In genomic region chr9:127803507-127804352, GRCh38 we compare ENCODE assay signal across 8 cellular contexts. TPM values are rescaled to one million over a fixed set of nuclear protein-coding genes. Genes with fewer than 3 reads are reported as not detected.
DNase-seq lines count a peak whose midpoint lies in the region; ATAC-seq, FAIRE-seq and TF ChIP-seq lines count a peak whose summit lies in the region.

No MANE protein-coding gene starts in this region.

- H3K36me3 Mint-ChIP-seq in Caco-2 (ENCODE audit: insufficient read depth, unreplicated experiment): peaks cover 12% of the 10 kb centered on the region
- peaks cover 39% of the 10 kb centered on the region for H3K36me3 Mint-ChIP-seq in activated T-helper 17 cell treated with anti-CD3 and anti-CD28 coated beads, Interleukin-2, amount 50 U/mL, for 72 hours (ENCODE audit: low read depth)
- no peaks in the 10 kb centered on the region for H3K36me3 Mint-ChIP-seq in glutamatergic neuron (ENCODE audit: unreplicated experiment)

- CTCF ChIA-PET in Caco-2 (lab: Charles Lee): interaction anchor here (2.0 kb wide), 2 partner anchors 66 to 69 kb away, joined by 12 to 14 read pairs; partner anchors contain the start of gene TOR2A

- H3K27ac Mint-ChIP-seq in Caco-2 (ENCODE audit: unreplicated experiment) (peak overlapping the region; percentile 77), glutamatergic neuron (ENCODE audit: unreplicated experiment) (peak overlapping the region; percentile 84)
- peak overlapping the region; percentile 88 for H3K27ac Mint-ChIP-seq in activated T-helper 17 cell treated with anti-CD3 and anti-CD28 coated beads, Interleukin-2, amount 50 U/mL, for 72 hours

- no peaks in the 10 kb centered on the region for H3K27me3 ChIP-seq in Caco-2 (replicated peaks; ENCODE audit: control insufficient read depth, insufficient read depth, low read length)

- H3K36me3 ChIP-seq in Caco-2 (ENCODE audit: control insufficient read depth, insufficient read depth, low read length): no peaks in the 10 kb centered on the region

- no peak for FAIRE-seq in HTR-8/SVneo (lab: Jason Lieb, UNC)

- H3K4me1 ChIP-seq in Caco-2: peaks cover 16% of the 10 kb centered on the region

- H3K4me1 Mint-ChIP-seq in Caco-2 (ENCODE audit: low read depth, unreplicated experiment) (peaks cover 8% of the 10 kb centered on the region), glutamatergic neuron (ENCODE audit: low read depth, unreplicated experiment) (peaks cover 7% of the 10 kb centered on the region)
- no peaks in the 10 kb centered on the region for H3K4me1 Mint-ChIP-seq in activated T-helper 17 cell treated with anti-CD3 and anti-CD28 coated beads, Interleukin-2, amount 50 U/mL, for 72 hours

- no peak for DNase-seq in Caco-2
- peak; percentile 10 for DNase-seq in HTR-8/SVneo (ENCODE audit: insufficient read length, low spot score)
- no peak for DNase-seq in glutamatergic neuron
- DNase-seq in renal cortical epithelial cell (ENCODE audit: low read depth): peak; percentile 84
- no peak for DNase-seq in hippocampal formation (lab: John Stamatoyannopoulos, UW)

- BruUV-seq in Caco-2 (replicated peaks; lab: Mats Ljungman, UMichigan): TSS peak; percentile 45

- TF ChIP-seq CTCF in Caco-2 (IDR thresholded peaks at IDR 0.05; ENCODE audit: insufficient read depth in 1 of 2, low read depth in 1 of 2, low read length in 1 of 2, severe bottlenecking in 1 of 2, unreplicated experiment in 1 of 2): no peak
- TF ChIP-seq CTCF in glutamatergic neuron (IDR thresholded peaks at IDR 0.05; ENCODE audit: partially characterized antibody, unreplicated experiment): no peak

- no peaks in the 10 kb centered on the region for H3K9me3 ChIP-seq in Caco-2

- intact Hi-C loops in Caco-2 (cut with micrococcal nuclease; ENCODE audit: unreplicated experiment): loop anchor here (2.0 kb wide), 2 partner anchors 67 to 113 kb away; partner anchors contain the start of gene ST6GALNAC4

- POLR2A ChIA-PET in Caco-2 (lab: Charles Lee): interaction anchor here (0.5 to 1.6 kb wide), 4 partner anchors 11 to 134 kb away, joined by 3 to 8 read pairs (median 4); partner anchors contain the start of genes CDK9 and ST6GALNAC4

- H3K9me3 Mint-ChIP-seq in Caco-2 (ENCODE audit: unreplicated experiment) (no peaks in the 10 kb centered on the region), glutamatergic neuron (ENCODE audit: unreplicated experiment) (peaks cover 4% of the 10 kb centered on the region)
- H3K9me3 Mint-ChIP-seq in activated T-helper 17 cell treated with anti-CD3 and anti-CD28 coated beads, Interleukin-2, amount 50 U/mL, for 72 hours: no peaks in the 10 kb centered on the region

- H3K4me3 ChIP-seq in Caco-2 (ENCODE audit: low read depth, low read length): peak overlapping the region; percentile 86

- peak overlapping the region; percentile 86 for H3K4me3 Mint-ChIP-seq in Caco-2 (ENCODE audit: unreplicated experiment)
- peak overlapping the region; percentile 82 for H3K4me3 Mint-ChIP-seq in activated T-helper 17 cell treated with anti-CD3 and anti-CD28 coated beads, Interleukin-2, amount 50 U/mL, for 72 hours
- peak overlapping the region; percentile 96 for H3K4me3 Mint-ChIP-seq in glutamatergic neuron (ENCODE audit: unreplicated experiment)

- ATAC-seq in activated T-helper 17 cell treated with anti-CD3 and anti-CD28 coated beads, Interleukin-2, amount 50 U/mL, for 72 hours (replicated peaks): peak; percentile 15
- ATAC-seq in HG03097 (IDR thresholded peaks at IDR 0.05; ENCODE audit: low FRiP score, unreplicated experiment): no peak
- no peak for ATAC-seq in HG03342 (IDR thresholded peaks at IDR 0.05; ENCODE audit: unreplicated experiment)

- no peaks in the 10 kb centered on the region for H3K27me3 Mint-ChIP-seq in Caco-2 (ENCODE audit: insufficient read depth, unreplicated experiment)
- no peaks in the 10 kb centered on the region for H3K27me3 Mint-ChIP-seq in activated T-helper 17 cell treated with anti-CD3 and anti-CD28 coated beads, Interleukin-2, amount 50 U/mL, for 72 hours
- peaks cover 2% of the 10 kb centered on the region for H3K27me3 Mint-ChIP-seq in glutamatergic neuron (ENCODE audit: unreplicated experiment)

RNA-seq across cellular contexts. Expression of gene FPGS, which starts 1.0 kb away (rescaled TPM):
- 54.4 and 57.3 TPM in 2 replicates for total RNA-seq in Caco-2 (2022)
- total RNA-seq in activated T-helper 17 cell treated with anti-CD3 and anti-CD28 coated beads, Interleukin-2, amount 50 U/mL, for 72 hours: 10 to 100 TPM; 56.7 to 95.6 TPM
- 44.2 TPM for total RNA-seq in glutamatergic neuron (ENCODE audit: unreplicated experiment)
- total RNA-seq in renal cortical epithelial cell: 75.2 and 136 TPM in 2 replicates

RNA-seq across cellular contexts. Expression of gene CDK9, which starts 17.9 kb away (rescaled TPM):
- total RNA-seq in Caco-2 (2022) (47.9 and 48.2 TPM in 2 replicates), glutamatergic neuron (ENCODE audit: unreplicated experiment) (83.9 TPM), renal cortical epithelial cell (43.6 and 69.1 TPM in 2 replicates)
- 10 to 100 TPM; 82.8 to 94.2 TPM for total RNA-seq in activated T-helper 17 cell treated with anti-CD3 and anti-CD28 coated beads, Interleukin-2, amount 50 U/mL, for 72 hours

RNA-seq across cellular contexts. Expression of gene SH2D3C, which starts 25.3 kb away (rescaled TPM):
- 0.34 TPM in 1 of 2 replicates, not detected in the other for total RNA-seq in Caco-2 (2022)
- 10 to 100 TPM; 27.6 to 46.8 TPM for total RNA-seq in activated T-helper 17 cell treated with anti-CD3 and anti-CD28 coated beads, Interleukin-2, amount 50 U/mL, for 72 hours
- total RNA-seq in glutamatergic neuron (ENCODE audit: unreplicated experiment): 71.7 TPM
- 0.05 and 0.17 TPM in 2 replicates for total RNA-seq in renal cortical epithelial cell

RNA-seq across cellular contexts. Expression of gene ENG, which starts 50.7 kb away (rescaled TPM):
- total RNA-seq in Caco-2 (2022) (0.18 and 0.53 TPM in 2 replicates), glutamatergic neuron (ENCODE audit: unreplicated experiment) (not detected), renal cortical epithelial cell (0.87 and 6.8 TPM in 2 replicates)
- total RNA-seq in activated T-helper 17 cell treated with anti-CD3 and anti-CD28 coated beads, Interleukin-2, amount 50 U/mL, for 72 hours: 10 to 100 TPM in 1 of 2 donors, 1 to 10 TPM in 1; 10.0 to 18.7 TPM

Comparison
In these comparisons a context has a peak if more than half of its experiments do, and no peak if none do; other contexts are left out.
1. DNase-seq: peak in HTR-8/SVneo (single experiment) and renal cortical epithelial cell (single experiment); none in Caco-2 (0 of 2), glutamatergic neuron (single experiment) and hippocampal formation (0 of 2).
2. RNA of gene SH2D3C, which starts 25.3 kb away (total RNA-seq): 71.7 TPM in glutamatergic neuron (single experiment) and 27.6 to 46.8 TPM in activated T-helper 17 cell treated with anti-CD3 and anti-CD28 coated beads, Interleukin-2, amount 50 U/mL, for 72 hours; 0.34 TPM in Caco-2 and 0.05 to 0.17 TPM in renal cortical epithelial cell; every median in the first group is over 10 times any median in the second.
3. Peak in every context shown above with its lines, with median percentiles within 50 percentile points of each other: H3K27ac Mint-ChIP-seq and H3K4me3 Mint-ChIP-seq.